ENCODE assay signal across 2 cellular contexts in genomic region chr20:47160240-47160639, GRCh38.
TF ChIP-seq lines count a peak whose summit lies in the region.

No MANE protein-coding gene starts in this region.

TF ChIP-seq in IMR-90, 13 proteins besides CTCF, POLR2A, EP300 and RAD21:
- no peak for TF ChIP-seq CHD1 (IDR thresholded peaks at IDR 0.05; ENCODE audit: low read depth, low read length)
- no peak for TF ChIP-seq USF2 (IDR thresholded peaks at IDR 0.05; ENCODE audit: low read depth, low read length)
- no peak for TF ChIP-seq BHLHE40 (IDR thresholded peaks at IDR 0.05; ENCODE audit: low read depth, low read length)
- TF ChIP-seq MAZ (IDR thresholded peaks at IDR 0.05; ENCODE audit: borderline replicate concordance, low read depth, low read length) = no peak
- TF ChIP-seq ELK1 (IDR thresholded peaks at IDR 0.05; ENCODE audit: borderline replicate concordance, low read depth, low read length) = no peak
- TF ChIP-seq NFE2L2 (IDR thresholded peaks at IDR 0.05; ENCODE audit: low read depth, low read length) = no peak
- TF ChIP-seq RCOR1 (IDR thresholded peaks at IDR 0.05; ENCODE audit: insufficient replicate concordance, low read length) = no peak
- no peak for TF ChIP-seq MXI1 (IDR thresholded peaks at IDR 0.05; ENCODE audit: borderline replicate concordance, low read depth, low read length)

TF ChIP-seq in K562, 482 proteins besides CTCF, POLR2A, EP300 and RAD21:
- no peak for TF ChIP-seq ZNF76 (CRISPR knock-in tag; IDR thresholded peaks at IDR 0.05; ENCODE audit: borderline replicate concordance)
- peak; percentile 95 for TF ChIP-seq ZBTB40 (IDR thresholded peaks at IDR 0.05)
- TF ChIP-seq ZBTB40 (CRISPR knock-in tag; IDR thresholded peaks at IDR 0.05) = peak; percentile 92
